In the genomic region with DNA sequence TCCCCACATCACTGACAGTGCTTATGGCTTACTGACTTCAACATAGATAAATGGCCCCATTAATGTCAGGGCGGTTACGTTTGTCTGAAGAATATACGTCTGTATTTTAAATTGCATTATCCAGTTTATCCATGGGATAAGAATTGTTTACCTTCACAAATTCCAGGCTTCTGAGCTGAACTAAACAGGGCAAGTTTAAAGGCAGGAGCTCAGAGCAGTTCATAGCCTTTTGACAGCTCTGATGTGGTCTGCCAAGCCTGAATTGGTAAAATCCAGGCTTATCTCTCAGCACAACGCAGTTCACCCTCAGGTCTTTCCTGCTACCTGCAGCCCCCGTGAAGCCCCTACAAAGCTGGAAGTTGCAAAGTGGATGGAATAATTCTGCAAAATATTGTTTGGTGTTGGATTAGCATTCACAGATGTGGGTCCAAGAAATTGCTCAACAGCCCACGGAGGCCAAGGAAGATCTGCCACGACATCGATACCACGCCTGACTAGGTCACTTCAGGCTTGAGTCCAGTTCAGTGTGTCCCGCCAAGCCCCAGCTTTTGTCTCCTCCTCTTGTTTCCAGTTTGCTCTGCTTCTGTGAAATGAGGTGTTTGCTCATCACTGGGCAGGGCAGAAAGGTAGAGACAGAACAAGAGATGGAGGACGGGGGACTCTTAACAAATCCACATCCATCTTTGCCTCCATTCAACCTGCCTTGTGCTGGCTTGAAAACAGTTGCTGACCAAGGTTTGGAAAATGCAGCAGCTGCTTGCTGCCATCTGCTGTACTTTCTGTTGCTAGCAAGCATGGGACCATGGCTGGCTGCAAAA, we compare ENCODE assay signal across 8 cellular contexts.
DNase-seq lines count a peak whose midpoint lies in the region; ATAC-seq and TF ChIP-seq lines count a peak whose summit lies in the region.

No MANE protein-coding gene starts in this region.

- TF ChIP-seq EP300 in ovary (IDR thresholded peaks at IDR 0.05) = no peak

- no peak overlapping the region for H3K4me3 ChIP-seq in Panc1 (ENCODE audit: low read depth in 2 of 2, low read length in 2 of 2)
- H3K4me3 ChIP-seq in fibroblast of mammary gland (ENCODE audit: control insufficient read depth, low read depth, low read length) = no peak overlapping the region
- no peak overlapping the region for H3K4me3 ChIP-seq in ovary

- ATAC-seq in Panc1 (peak; percentile 80), GM18520 (IDR thresholded peaks at IDR 0.05; ENCODE audit: unreplicated experiment) (no peak)

- no peaks in the 10 kb centered on the region for H3K9me3 ChIP-seq in Panc1 (ENCODE audit: control insufficient read depth, insufficient read depth, low read depth, low read length)
- no peaks in the 10 kb centered on the region for H3K9me3 ChIP-seq in ovary

- no peak overlapping the region for H3K27ac ChIP-seq in Panc1 (ENCODE audit: low read length)
- no peak overlapping the region for H3K27ac ChIP-seq in ovary

- in situ Hi-C loops in GM13977 (cut with MboI; ENCODE audit: low pct_unique_long_range_greater_than_20kb, low sequenced_read_pairs, unreplicated experiment) (no loop called here), Panc1 (cut with HindIII; ENCODE audit: low pct_unique_long_range_greater_than_20kb, low sequenced_read_pairs) (no loop called here)

- DNase-seq in AG08395 (ENCODE audit: low spot score) = peak; percentile 75
- no peak for DNase-seq in GM13977 (ENCODE audit: low spot score)
- DNase-seq in Panc1 (ENCODE audit: low read depth, low spot score) = peak; percentile 13
- DNase-seq in fibroblast of mammary gland (ENCODE audit: low read depth) = peak; percentile 75
- DNase-seq in ovary = peak; percentile 18 to 61 (median 44)
- DNase-seq in NCI-H2227 treated with DMSO at 0.1 percent for 48 hours (lab: John Stamatoyannopoulos, UW) = no peak
- DNase-seq in NCI-H187 treated with DMSO at 0.1 percent for 48 hours (lab: John Stamatoyannopoulos, UW) = no peak

- TF ChIP-seq POLR2A in ovary (IDR thresholded peaks at IDR 0.05) = no peak

- WGBS in ovary, 3 donors = 43 to 54% (median 46%) methylated on average over 11 of the region's 11 CpGs

- BruUV-seq in Panc1 (replicated peaks; lab: Mats Ljungman, UMichigan) = no TSS peak

- CTCF ChIA-PET in Panc1 (lab: Charles Lee) = interaction anchor here (0.6 kb wide), 2 partner anchors 169 to 173 kb away, joined by 3 to 4 read pairs; no protein-coding TSS in a partner anchor

- H3K4me1 ChIP-seq in Panc1 (ENCODE audit: control insufficient read depth, insufficient read depth, low read length) (no peaks in the 10 kb centered on the region), ovary (ENCODE audit: insufficient read depth) (no peaks in the 10 kb centered on the region)

- no peaks in the 10 kb centered on the region for H3K36me3 ChIP-seq in Panc1 (ENCODE audit: control insufficient read depth, insufficient read depth, low read length)
- H3K36me3 ChIP-seq in ovary = no peaks in the 10 kb centered on the region

- TF ChIP-seq CTCF in GM13977 (IDR thresholded peaks at IDR 0.05; ENCODE audit: extremely low read depth, insufficient read depth, missing control alignments) (peak; percentile 25), Panc1 (IDR thresholded peaks at IDR 0.05) (peak; percentile 77), fibroblast of mammary gland (conservative IDR thresholded peaks at IDR 0.05; ENCODE audit: control insufficient read depth, insufficient read depth, low read depth, low read length) (peak; percentile 98), ovary (IDR thresholded peaks at IDR 0.05) (peak in 2 of 3 donors; percentile 21 to 68)

- POLR2A ChIA-PET in Panc1 (lab: Charles Lee) = no interaction called here

- no peaks in the 10 kb centered on the region for H3K27me3 ChIP-seq in Panc1 (ENCODE audit: control insufficient read depth, insufficient read depth, low read length)
- no peaks in the 10 kb centered on the region for H3K27me3 ChIP-seq in ovary

- intact Hi-C loops in Panc1 (cut with micrococcal nuclease; ENCODE audit: unreplicated experiment) (loop anchor here (2.0 to 10.0 kb wide), 2 partner anchors 501 to 667 kb away; no protein-coding TSS in a partner anchor), ovary (cut with DNase I) (loop anchor here in 2 of 4 donors (5.0 to 10.0 kb wide), 2 partner anchors 499 to 667 kb away; no protein-coding TSS in a partner anchor)

Comparison
In these comparisons a context has a peak if more than half of its experiments do, and no peak if none do; other contexts are left out.
1. DNase-seq: peak in AG08395 (single experiment), Panc1 (single experiment), fibroblast of mammary gland (single experiment) and ovary (5 of 5); none in GM13977 (single experiment), NCI-H2227 treated with DMSO at 0.1 percent for 48 hours (single experiment) and NCI-H187 treated with DMSO at 0.1 percent for 48 hours (single experiment).
2. CTCF ChIP-seq: peak in every context shown above with its lines; median percentile 98 in fibroblast of mammary gland; 77 in Panc1; 44 in ovary; 25 in GM13977.